In genomic region chr15:64343841-64344240, GRCh38 we compare ENCODE assay signal across 15 cellular contexts. TPM values are rescaled to one million over a fixed set of nuclear protein-coding genes. Genes with fewer than 3 reads are reported as not detected.
"Had no signal": no experiment of that assay in that cellular context is flagged by ENCODE, and none has a peak within 500 bp of the region (broad histone marks: within the 10 kb centered on the region; RNA-seq: fewer than 3 reads in every experiment).

No MANE protein-coding gene starts in this region.

- H3K36me3 ChIP-seq: breast epithelium, right atrium auricular region, thyroid gland, uterus had no signal

- DNase-seq: activated CD4-positive, alpha-beta T cell treated with anti-CD3 and anti-CD28 coated beads, Interleukin-2, amount 50 U/mL, for 4 hours; activated CD4-positive, CD25-positive, alpha-beta regulatory T cell treated with anti-CD3 and anti-CD28 coated beads, Interleukin-2, amount 50 U/mL, for 72 hours; activated CD8-positive, alpha-beta memory T cell treated with anti-CD3 and anti-CD28 coated beads, Interleukin-2, amount 10 ng/mL, durations not matched to agents 7 days and 5 days; activated effector memory CD4-positive, alpha-beta T cell treated with anti-CD3 and anti-CD28 coated beads, Interleukin-2, amount 50 U/mL, for 16 hours; activated T-cell treated with anti-CD3 and anti-CD28 coated beads, Interleukin-2, amount 50 U/mL, for 4 hours; hippocampal formation; kidney glomerular epithelial cell; midbrain; thyroid gland; uterus had no signal

- H3K9me3 Mint-ChIP-seq: activated naive CD4-positive, alpha-beta T cell treated with anti-CD3 and anti-CD28 coated beads, Interleukin-2, amount 50 U/mL, for 72 hours; activated T-cell treated with anti-CD3 and anti-CD28 coated beads, Interleukin-2, amount 50 U/mL, for 4 hours; stimulated activated effector memory CD8-positive, alpha-beta T cell treated with anti-CD3 and anti-CD28 coated beads, Interleukin-12 subunit alpha, Interleukin-12 subunit beta, amount 100 ng/mL, for 72 hours; T-helper 2 cell treated with Interferon-gamma antibody and Interleukin-4, amounts not matched to agents 5 μg/mL and 100 μg/mL, for 36 hours had no signal

- ATAC-seq: activated CD8-positive, alpha-beta memory T cell treated with anti-CD3 and anti-CD28 coated beads, Interleukin-2, amount 10 ng/mL, durations not matched to agents 7 days and 5 days; activated naive CD4-positive, alpha-beta T cell treated with anti-CD3 and anti-CD28 coated beads, Interleukin-2, amount 50 U/mL, for 72 hours; stimulated activated effector memory CD8-positive, alpha-beta T cell treated with anti-CD3 and anti-CD28 coated beads, Interleukin-12 subunit alpha, Interleukin-12 subunit beta, amount 100 ng/mL, for 72 hours had no signal

- H3K27me3 ChIP-seq: breast epithelium, right atrium auricular region, thyroid gland, uterus had no signal

- H3K4me3 ChIP-seq: breast epithelium, right atrium auricular region, thyroid gland, uterus had no signal

- H3K27ac Mint-ChIP-seq: activated CD8-positive, alpha-beta memory T cell treated with anti-CD3 and anti-CD28 coated beads, Interleukin-2, amount 10 ng/mL, durations not matched to agents 7 days and 5 days; activated naive CD4-positive, alpha-beta T cell treated with anti-CD3 and anti-CD28 coated beads, Interleukin-2, amount 50 U/mL, for 72 hours; stimulated activated effector memory CD8-positive, alpha-beta T cell treated with anti-CD3 and anti-CD28 coated beads, Interleukin-12 subunit alpha, Interleukin-12 subunit beta, amount 100 ng/mL, for 72 hours had no signal

- H3K27ac ChIP-seq: breast epithelium, right atrium auricular region, thyroid gland, uterus had no signal

- H3K9me3 ChIP-seq: breast epithelium, right atrium auricular region, thyroid gland, uterus had no signal

- H3K4me3 Mint-ChIP-seq: activated CD8-positive, alpha-beta memory T cell treated with anti-CD3 and anti-CD28 coated beads, Interleukin-2, amount 10 ng/mL, durations not matched to agents 7 days and 5 days; activated T-cell treated with anti-CD3 and anti-CD28 coated beads, Interleukin-2, amount 50 U/mL, for 4 hours; stimulated activated effector memory CD8-positive, alpha-beta T cell treated with anti-CD3 and anti-CD28 coated beads, Interleukin-12 subunit alpha, Interleukin-12 subunit beta, amount 100 ng/mL, for 72 hours had no signal

- H3K36me3 Mint-ChIP-seq: activated naive CD4-positive, alpha-beta T cell treated with anti-CD3 and anti-CD28 coated beads, Interleukin-2, amount 50 U/mL, for 72 hours had no signal

- H3K27me3 Mint-ChIP-seq: activated CD8-positive, alpha-beta memory T cell treated with anti-CD3 and anti-CD28 coated beads, Interleukin-2, amount 10 ng/mL, durations not matched to agents 7 days and 5 days had no signal

- H3K4me1 ChIP-seq: breast epithelium, right atrium auricular region, uterus had no signal

RNA-seq across cellular contexts. Expression of gene PCLAF, which starts 37.4 kb away (rescaled TPM):
- total RNA-seq: right atrium auricular region had no signal
